ENCODE assay signal across 8 cellular contexts in genomic region chr20:5191829-5192569, GRCh38.
DNase-seq lines count a peak whose midpoint lies in the region; ATAC-seq, FAIRE-seq and TF ChIP-seq lines count a peak whose summit lies in the region.

No MANE protein-coding gene starts in this region.

- no peak for TF ChIP-seq POLR2A in A549 (IDR thresholded peaks at IDR 0.05; ENCODE audit: low read length)

- H3K4me1 ChIP-seq in A549, result 0 out of 3 replicates have a peak, but pooled peaks cover 3% of the 10 kb centered on the region

- no peak overlapping the region for H3K4me3 ChIP-seq in A549
- H3K4me3 ChIP-seq in GM12864 (ENCODE audit: low read depth, low read length), result no peak overlapping the region
- H3K4me3 ChIP-seq in fibroblast of villous mesenchyme (ENCODE audit: low read depth, low read length), result no peak overlapping the region

- H3K27me3 Mint-ChIP-seq in activated T-helper 2 cell treated with anti-CD3 and anti-CD28 coated beads, Interferon-gamma antibody, Interleukin-2, Interleukin-4, amounts not matched to agents 10 μg/mL and 5 μg/mL and 100 μg/mL, durations not matched to agents 14 hours and 24 hours and 36 hours (ENCODE audit: low read depth), result no peaks in the 10 kb centered on the region

- POLR2A ChIA-PET in A549 (lab: Yijun Ruan, JAX), result interaction anchor here (0.7 to 1.8 kb wide), 3 partner anchors 55 to 72 kb away, joined by 3 to 21 read pairs (median 14); partner anchors contain the start of genes CDS2 and PCNA

- 60% methylated on average over 9 of the region's 9 CpGs for WGBS in A549 (ENCODE audit: missing lambda C conversion rate)

- H3K4me1 Mint-ChIP-seq in activated T-helper 2 cell treated with anti-CD3 and anti-CD28 coated beads, Interferon-gamma antibody, Interleukin-2, Interleukin-4, amounts not matched to agents 10 μg/mL and 5 μg/mL and 100 μg/mL, durations not matched to agents 14 hours and 24 hours and 36 hours (ENCODE audit: low read depth), result peaks cover 11% of the 10 kb centered on the region

- intact Hi-C loops in activated T-helper 2 cell treated with anti-CD3 and anti-CD28 coated beads, Interferon-gamma antibody, Interleukin-2, Interleukin-4, amounts not matched to agents 10 μg/mL and 5 μg/mL and 100 μg/mL, durations not matched to agents 14 hours and 24 hours and 36 hours (cut with micrococcal nuclease), result loop anchor here (1.0 kb wide), 1 partner anchor 66 kb away; no protein-coding TSS in a partner anchor

- H3K4me2 ChIP-seq in A549, result no peak overlapping the region

- H3K9me3 Mint-ChIP-seq in activated T-helper 2 cell treated with anti-CD3 and anti-CD28 coated beads, Interferon-gamma antibody, Interleukin-2, Interleukin-4, amounts not matched to agents 10 μg/mL and 5 μg/mL and 100 μg/mL, durations not matched to agents 14 hours and 24 hours and 36 hours, result no peaks in the 10 kb centered on the region

- H3K27ac Mint-ChIP-seq in activated T-helper 2 cell treated with anti-CD3 and anti-CD28 coated beads, Interferon-gamma antibody, Interleukin-2, Interleukin-4, amounts not matched to agents 10 μg/mL and 5 μg/mL and 100 μg/mL, durations not matched to agents 14 hours and 24 hours and 36 hours, result peak overlapping the region; percentile 72

- no peaks in the 10 kb centered on the region for H3K9me3 ChIP-seq in A549

- DNase-seq in A549 (ENCODE audit: low read depth in 1 of 2, low spot score in 1 of 2) (peak; percentile 81 to 89), GM12864 (ENCODE audit: low read depth) (peak; percentile 57), HS-27A (ENCODE audit: low read depth) (peak; percentile 41), NCI-H82 (lab: John Stamatoyannopoulos, UW) (peak; percentile 83), fibroblast of villous mesenchyme (ENCODE audit: low read depth) (peak; percentile 85), non-pigmented ciliary epithelial cell (ENCODE audit: low read depth) (peak; percentile 52)
- no peak for DNase-seq in activated T-helper 2 cell treated with anti-CD3 and anti-CD28 coated beads, Interferon-gamma antibody, Interleukin-2, Interleukin-4, amounts not matched to agents 10 μg/mL and 5 μg/mL and 100 μg/mL, durations not matched to agents 14 hours and 24 hours and 36 hours (ENCODE audit: low spot score)
- no peak for DNase-seq in stimulated activated CD8-positive, alpha-beta memory T cell treated with anti-CD3 and anti-CD28 coated beads, Interleukin-4, amount 100 ng/mL, for 48 hours

- TF ChIP-seq EP300 in A549 (IDR thresholded peaks at IDR 0.05), result no peak

- TF ChIP-seq CTCF in A549 (IDR thresholded peaks at IDR 0.05) (peak; percentile 96), GM12864 (IDR thresholded peaks at IDR 0.05; ENCODE audit: low read depth, low read length, missing control alignments) (peak; percentile 71), fibroblast of villous mesenchyme (IDR thresholded peaks at IDR 0.05; ENCODE audit: insufficient read depth, low read depth, low read length) (peak; percentile 73)

- peak; percentile 97 for FAIRE-seq in A549 (lab: Jason Lieb, UNC)

- peak overlapping the region in 1 of 2 experiments; percentile 35; a peak in 1 of 6 replicates for H3K27ac ChIP-seq in A549

- CTCF ChIA-PET in A549 (lab: Yijun Ruan, JAX), result interaction anchor here (0.6 to 6.6 kb wide), 41 partner anchors 10 to 507 kb away, joined by 3 to 200 read pairs (median 6); partner anchors contain the start of genes CDS2 and PCNA

- peaks cover 28% of the 10 kb centered on the region for H3K36me3 Mint-ChIP-seq in activated T-helper 2 cell treated with anti-CD3 and anti-CD28 coated beads, Interferon-gamma antibody, Interleukin-2, Interleukin-4, amounts not matched to agents 10 μg/mL and 5 μg/mL and 100 μg/mL, durations not matched to agents 14 hours and 24 hours and 36 hours (ENCODE audit: low read depth)

- peak; percentile 72 to 87 for ATAC-seq in A549

- peak; percentile 92 to 94 for TF ChIP-seq RAD21 in A549 (conservative IDR thresholded peaks at IDR 0.05 in 1 of 2, IDR thresholded peaks at IDR 0.05 in 1 of 2)

- no peak overlapping the region for H3K4me3 Mint-ChIP-seq in activated T-helper 2 cell treated with anti-CD3 and anti-CD28 coated beads, Interferon-gamma antibody, Interleukin-2, Interleukin-4, amounts not matched to agents 10 μg/mL and 5 μg/mL and 100 μg/mL, durations not matched to agents 14 hours and 24 hours and 36 hours (ENCODE audit: low read depth)

TF ChIP-seq in A549, 52 proteins besides CTCF, POLR2A, EP300 and RAD21:
- peak; percentile 91 for TF ChIP-seq SMC3 (IDR thresholded peaks at IDR 0.05)
- TF ChIP-seq, protein P1, sequence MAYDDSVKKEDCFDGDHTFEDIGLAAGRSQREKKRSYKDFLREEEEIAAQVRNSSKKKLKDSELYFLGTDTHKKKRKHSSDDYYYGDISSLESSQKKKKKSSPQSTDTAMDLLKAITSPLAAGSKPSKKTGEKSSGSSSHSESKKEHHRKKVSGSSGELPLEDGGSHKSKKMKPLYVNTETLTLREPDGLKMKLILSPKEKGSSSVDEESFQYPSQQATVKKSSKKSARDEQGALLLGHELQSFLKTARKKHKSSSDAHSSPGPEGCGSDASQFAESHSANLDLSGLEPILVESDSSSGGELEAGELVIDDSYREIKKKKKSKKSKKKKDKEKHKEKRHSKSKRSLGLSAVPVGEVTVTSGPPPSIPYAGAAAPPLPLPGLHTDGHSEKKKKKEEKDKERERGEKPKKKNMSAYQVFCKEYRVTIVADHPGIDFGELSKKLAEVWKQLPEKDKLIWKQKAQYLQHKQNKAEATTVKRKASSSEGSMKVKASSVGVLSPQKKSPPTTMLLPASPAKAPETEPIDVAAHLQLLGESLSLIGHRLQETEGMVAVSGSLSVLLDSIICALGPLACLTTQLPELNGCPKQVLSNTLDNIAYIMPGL (CRISPR knock-in tag; IDR thresholded peaks at IDR 0.05; ENCODE audit: borderline replicate concordance), result no peak

Comparison
In these comparisons a context has a peak if more than half of its experiments do, and no peak if none do; other contexts are left out.
1. DNase-seq: peak in A549 (2 of 2), GM12864 (single experiment), HS-27A (single experiment), NCI-H82 (single experiment), fibroblast of villous mesenchyme (single experiment) and non-pigmented ciliary epithelial cell (single experiment); none in activated T-helper 2 cell treated with anti-CD3 and anti-CD28 coated beads, Interferon-gamma antibody, Interleukin-2, Interleukin-4, amounts not matched to agents 10 μg/mL and 5 μg/mL and 100 μg/mL, durations not matched to agents 14 hours and 24 hours and 36 hours (single experiment) and stimulated activated CD8-positive, alpha-beta memory T cell treated with anti-CD3 and anti-CD28 coated beads, Interleukin-4, amount 100 ng/mL, for 48 hours (single experiment).
2. Peak in every context shown above with its lines, with median percentiles within 50 percentile points of each other: CTCF ChIP-seq.